Comparison of ENCODE assay signal across 11 cellular contexts in genomic region chr17:11880714-11881113, GRCh38.
DNase-seq lines count a peak whose midpoint lies in the region; ATAC-seq and TF ChIP-seq lines count a peak whose summit lies in the region.
"Had no signal": no experiment of that assay in that cellular context is flagged by ENCODE, and none has a peak within 500 bp of the region (broad histone marks: within the 10 kb centered on the region; RNA-seq: fewer than 3 reads in every experiment).

No MANE protein-coding gene starts in this region.

- H3K9me3 ChIP-seq in Caco-2, result no peaks in the 10 kb centered on the region

- peak in 1 of 2 experiments; percentile 26 for TF ChIP-seq CTCF in Caco-2 (IDR thresholded peaks at IDR 0.05; ENCODE audit: insufficient read depth in 1 of 2, low read depth in 1 of 2, low read length in 1 of 2, severe bottlenecking in 1 of 2, unreplicated experiment in 1 of 2)
- TF ChIP-seq CTCF in coronary artery (IDR thresholded peaks at IDR 0.05), result no peak

- H3K4me1 Mint-ChIP-seq in Caco-2 (ENCODE audit: low read depth, unreplicated experiment), result no peaks in the 10 kb centered on the region

- H3K4me3 ChIP-seq in Caco-2 (ENCODE audit: low read depth, low read length), result no peak overlapping the region
- H3K4me3 ChIP-seq in coronary artery, result no peak overlapping the region

- no peaks in the 10 kb centered on the region for H3K4me1 ChIP-seq in Caco-2
- H3K4me1 ChIP-seq: parathyroid adenoma had no signal

- no TSS peak for BruUV-seq in Caco-2 (replicated peaks; lab: Mats Ljungman, UMichigan)

- CTCF ChIA-PET in Caco-2 (lab: Charles Lee), result no interaction called here

- peaks cover 3% of the 10 kb centered on the region for H3K27me3 Mint-ChIP-seq in Caco-2 (ENCODE audit: insufficient read depth, unreplicated experiment)
- H3K27me3 Mint-ChIP-seq: activated T-cell treated with anti-CD3 and anti-CD28 coated beads, Interleukin-2, amount 50 U/mL, for 24 hours; stimulated activated naive CD8-positive, alpha-beta T cell treated with anti-CD3 and anti-CD28 coated beads, Interleukin-15, Interleukin-2, amounts not matched to agents 100 ng/mL and 50 ng/mL, for 24 hours had no signal

- H3K27ac Mint-ChIP-seq in Caco-2 (ENCODE audit: unreplicated experiment), result no peak overlapping the region
- H3K27ac Mint-ChIP-seq: activated T-cell treated with anti-CD3 and anti-CD28 coated beads, Interleukin-2, amount 50 U/mL, for 24 hours; stimulated activated naive CD8-positive, alpha-beta T cell treated with anti-CD3 and anti-CD28 coated beads, Interleukin-15, Interleukin-2, amounts not matched to agents 100 ng/mL and 50 ng/mL, for 24 hours had no signal

- no peak overlapping the region for H3K27ac ChIP-seq in coronary artery
- H3K27ac ChIP-seq: parathyroid adenoma had no signal

- no peak overlapping the region for H3K4me3 Mint-ChIP-seq in Caco-2 (ENCODE audit: unreplicated experiment)
- H3K4me3 Mint-ChIP-seq: activated T-cell treated with anti-CD3 and anti-CD28 coated beads, Interleukin-2, amount 50 U/mL, for 24 hours; stimulated activated naive CD8-positive, alpha-beta T cell treated with anti-CD3 and anti-CD28 coated beads, Interleukin-15, Interleukin-2, amounts not matched to agents 100 ng/mL and 50 ng/mL, for 24 hours had no signal

- H3K36me3 Mint-ChIP-seq in Caco-2 (ENCODE audit: insufficient read depth, unreplicated experiment), result no peaks in the 10 kb centered on the region

- no peaks in the 10 kb centered on the region for H3K36me3 ChIP-seq in Caco-2 (ENCODE audit: control insufficient read depth, insufficient read depth, low read length)

- POLR2A ChIA-PET in Caco-2 (lab: Charles Lee), result no interaction called here

- H3K27me3 ChIP-seq in Caco-2 (replicated peaks; ENCODE audit: control insufficient read depth, insufficient read depth, low read length), result no peaks in the 10 kb centered on the region

- intact Hi-C loops in Caco-2 (cut with micrococcal nuclease; ENCODE audit: unreplicated experiment) (no loop called here), left colon (cut with DNase I, micrococcal nuclease) (no loop called here)

- no peaks in the 10 kb centered on the region for H3K9me3 Mint-ChIP-seq in Caco-2 (ENCODE audit: unreplicated experiment)
- H3K9me3 Mint-ChIP-seq: activated T-cell treated with anti-CD3 and anti-CD28 coated beads, Interleukin-2, amount 50 U/mL, for 24 hours; stimulated activated naive CD8-positive, alpha-beta T cell treated with anti-CD3 and anti-CD28 coated beads, Interleukin-15, Interleukin-2, amounts not matched to agents 100 ng/mL and 50 ng/mL, for 24 hours had no signal

- DNase-seq in Caco-2, result peak; percentile 19 to 34
- DNase-seq in HPDE6-E6E7 (ENCODE audit: extremely low spot score), result peak; percentile 10
- peak; percentile 35 to 63 for DNase-seq in SHP77 (lab: John Stamatoyannopoulos, UW)
- DNase-seq in left colon, result peak in 1 of 2 donors; percentile 27
- no peak for DNase-seq in coronary artery (ENCODE audit: low spot score)
- DNase-seq in stimulated activated CD4-positive, alpha-beta T cell treated with anti-CD3 and anti-CD28 coated beads, Interleukin-12 subunit alpha, Interleukin-12 subunit beta, amount 100 ng/mL, for 4 hours, result no peak
- DNase-seq: activated T-cell treated with anti-CD3 and anti-CD28 coated beads, Interleukin-2, amount 50 U/mL, for 24 hours had no signal

- ATAC-seq in left colon (peak; percentile 97), GM18909 (IDR thresholded peaks at IDR 0.05; ENCODE audit: poor library complexity, unreplicated experiment) (no peak), GM18498 (IDR thresholded peaks at IDR 0.05; ENCODE audit: unreplicated experiment) (no peak)

Comparison
In these comparisons a context has a peak if more than half of its experiments do, and no peak if none do; other contexts are left out.
1. DNase-seq: peak in Caco-2 (2 of 2), HPDE6-E6E7 (single experiment) and SHP77 (2 of 2); none in coronary artery (single experiment) and stimulated activated CD4-positive, alpha-beta T cell treated with anti-CD3 and anti-CD28 coated beads, Interleukin-12 subunit alpha, Interleukin-12 subunit beta, amount 100 ng/mL, for 4 hours (single experiment).